ENCODE assay signal across 8 cellular contexts in genomic region chrX:107542500-107542899, GRCh38.
A peak's percentile ranks its signal among the peaks of the same experiment; 100 is the strongest.
DNase-seq lines count a peak whose midpoint lies in the region; ATAC-seq and TF ChIP-seq lines count a peak whose summit lies in the region.

No MANE protein-coding gene starts in this region.

- H3K4me3 Mint-ChIP-seq in MCF 10A (ENCODE audit: unreplicated experiment) (no peak overlapping the region), type B pancreatic cell (no peak overlapping the region)

- ATAC-seq in HG02970 (IDR thresholded peaks at IDR 0.05; ENCODE audit: low FRiP score, unreplicated experiment) (no peak), HG02981 (IDR thresholded peaks at IDR 0.05; ENCODE audit: unreplicated experiment) (no peak)

- no peak overlapping the region for H3K27ac ChIP-seq in breast epithelium

- TF ChIP-seq CTCF in MCF 10A (IDR thresholded peaks at IDR 0.05; ENCODE audit: unreplicated experiment) (no peak), breast epithelium (IDR thresholded peaks at IDR 0.05) (no peak), type B pancreatic cell (conservative IDR thresholded peaks at IDR 0.05) (peak; percentile 58)

- no peaks in the 10 kb centered on the region for H3K9me3 Mint-ChIP-seq in MCF 10A (ENCODE audit: unreplicated experiment)
- H3K9me3 Mint-ChIP-seq in type B pancreatic cell, result no peaks in the 10 kb centered on the region

- no TSS peak for BruUV-seq in MCF 10A (replicated peaks; lab: Mats Ljungman, UMichigan)

- no peaks in the 10 kb centered on the region for H3K36me3 ChIP-seq in breast epithelium

- intact Hi-C loops in MCF 10A (cut with micrococcal nuclease) (no loop called here), breast epithelium (cut with DNase I; ENCODE audit: low total_unique reads) (no loop called here)

- H3K27me3 ChIP-seq in breast epithelium, result peaks cover 0 to 53% of the 10 kb centered on the region in 2 donors

- H3K27ac Mint-ChIP-seq in MCF 10A (ENCODE audit: low read depth, unreplicated experiment) (no peak overlapping the region), type B pancreatic cell (no peak overlapping the region)

- peak; percentile 22 for DNase-seq in MCF 10A (ENCODE audit: unreplicated experiment)
- no peak for DNase-seq in breast epithelium (ENCODE audit: low spot score in 2 of 2)
- DNase-seq in NCI-H446 treated with DMSO at 0.1 percent for 48 hours (lab: John Stamatoyannopoulos, UW), result peak; percentile 25
- peak; percentile 23 for DNase-seq in fibroblast of peridontal ligament (ENCODE audit: extremely low read depth)
- DNase-seq in type B pancreatic cell (ENCODE audit: extremely low spot score, unreplicated experiment), result no peak
- DNase-seq in cortex of kidney (lab: John Stamatoyannopoulos, UW), result no peak

- H3K27me3 Mint-ChIP-seq in MCF 10A (ENCODE audit: insufficient read depth, unreplicated experiment) (peaks cover 59% of the 10 kb centered on the region), type B pancreatic cell (peaks cover 3% of the 10 kb centered on the region)

- CTCF ChIA-PET in MCF 10A (lab: Yijun Ruan, JAX), result interaction anchor here (0.8 to 1.5 kb wide), 2 partner anchors 235 to 424 kb away, joined by 3 read pairs; partner anchors contain the start of genes NCBP2L and RBM41

- TF ChIP-seq POLR2A in breast epithelium (IDR thresholded peaks at IDR 0.05), result no peak

- POLR2A ChIA-PET in MCF 10A (lab: Yijun Ruan, JAX), result interaction anchor here (0.7 kb wide), 1 partner anchor 135 kb away, joined by 3 read pairs; no protein-coding TSS in a partner anchor

- H3K4me3 ChIP-seq in breast epithelium, result no peak overlapping the region

- H3K4me1 Mint-ChIP-seq in MCF 10A (ENCODE audit: insufficient read depth, unreplicated experiment) (no peaks in the 10 kb centered on the region), type B pancreatic cell (ENCODE audit: unreplicated experiment) (no peaks in the 10 kb centered on the region)

- H3K36me3 Mint-ChIP-seq in MCF 10A (ENCODE audit: insufficient read depth, unreplicated experiment) (no peaks in the 10 kb centered on the region), type B pancreatic cell (no peaks in the 10 kb centered on the region)

- H3K4me1 ChIP-seq in breast epithelium, result no peaks in the 10 kb centered on the region

- no peaks in the 10 kb centered on the region for H3K9me3 ChIP-seq in breast epithelium

Comparison
In these comparisons a context has a peak if more than half of its experiments do, and no peak if none do; other contexts are left out.
1. DNase-seq: peak in MCF 10A (single experiment), NCI-H446 treated with DMSO at 0.1 percent for 48 hours (single experiment) and fibroblast of peridontal ligament (single experiment); none in breast epithelium (0 of 2), type B pancreatic cell (single experiment) and cortex of kidney (single experiment).